In genomic region chr4:28287837-28288236, GRCh38 we compare ENCODE assay signal across 12 cellular contexts.
DNase-seq lines count a peak whose midpoint lies in the region; ATAC-seq, FAIRE-seq and TF ChIP-seq lines count a peak whose summit lies in the region.
"Had no signal": no experiment of that assay in that cellular context is flagged by ENCODE, and none has a peak within 500 bp of the region (broad histone marks: within the 10 kb centered on the region; RNA-seq: fewer than 3 reads in every experiment).

No MANE protein-coding gene starts in this region.

- no peak overlapping the region for H4K5ac ChIP-seq in H1 (ENCODE audit: insufficient read length, low read depth, low read length)

- H2BK120ac ChIP-seq in H1 (replicated peaks; ENCODE audit: low read depth, low read length) = no peak overlapping the region

- FAIRE-seq in H1 (lab: Jason Lieb, UNC) = no peak

- POLR2A ChIA-PET in H1 (lab: Charles Lee; ENCODE audit: partially characterized antibody) = no interaction called here

- TF ChIP-seq POLR2A in H1 (IDR thresholded peaks at IDR 0.05; ENCODE audit: control extremely low read depth in 1 of 2, low read depth in 2 of 2, low read length in 2 of 2) = no peak

- intact Hi-C loops in head of caudate nucleus (cut with DNase I) = no loop called here

- TF ChIP-seq CTCF in AG10803 (conservative IDR thresholded peaks at IDR 0.05; ENCODE audit: low read length) (no peak), H1 (IDR thresholded peaks at IDR 0.05; ENCODE audit: control extremely low read depth in 1 of 3, insufficient read depth in 1 of 3, low read depth in 1 of 3, low read length in 3 of 3) (no peak)

- no peaks in the 10 kb centered on the region for H3K9me3 ChIP-seq in H1 (ENCODE audit: insufficient read depth in 2 of 2, low read depth in 1 of 2, low read length in 1 of 2)
- H3K9me3 ChIP-seq in mesodermal cell (ENCODE audit: control insufficient read depth, low read length) = peaks cover 7% of the 10 kb centered on the region

- H3K4ac ChIP-seq in H1 (replicated peaks; ENCODE audit: insufficient read length, low read depth, low read length) = no peak overlapping the region

- no peak overlapping the region for H3K18ac ChIP-seq in H1 (ENCODE audit: extremely low read depth, low read length)

- no peaks in the 10 kb centered on the region for H3K23me2 ChIP-seq in H1 (ENCODE audit: low read depth, low read length)

- H3K36me3 ChIP-seq in H1 (ENCODE audit: control insufficient read depth in 2 of 4, insufficient read depth in 4 of 4, low read length in 3 of 4) (no peaks in the 10 kb centered on the region), mesodermal cell (ENCODE audit: control insufficient read depth, insufficient read depth, low read length) (no peaks in the 10 kb centered on the region)
- H3K36me3 ChIP-seq: cardiac muscle cell had no signal

- no peak overlapping the region for H2BK12ac ChIP-seq in H1 (ENCODE audit: low read depth, low read length)

- H2BK20ac ChIP-seq in H1 (ENCODE audit: low read length) = no peak overlapping the region

- no peak overlapping the region for H3K27ac ChIP-seq in H1 (ENCODE audit: low read depth, low read length)
- peak overlapping the region; percentile 65 for H3K27ac ChIP-seq in mesodermal cell (ENCODE audit: low read depth, low read length, severe bottlenecking)
- H3K27ac ChIP-seq: cardiac muscle cell, HL-60 had no signal

- H2AK5ac ChIP-seq in H1 (ENCODE audit: low read depth, low read length) = no peak overlapping the region

- DNase-seq in AG10803 (ENCODE audit: low read depth) (peak; percentile 99), NCI-H460 (ENCODE audit: extremely low read depth, low read depth) (peak; percentile 20), H1 (ENCODE audit: low read depth in 1 of 2, low spot score in 2 of 2) (no peak), head of caudate nucleus (no peak), T-helper 1 cell (no peak), NOMO-1 treated with DMSO at 0.1 percent for 48 hours (lab: John Stamatoyannopoulos, UW; ENCODE audit: unreplicated experiment) (no peak)
- DNase-seq: NCI-H1930, posterior cingulate gyrus had no signal

- no peaks in the 10 kb centered on the region for H3K27me3 ChIP-seq in H1 (replicated peaks in 1 of 4; ENCODE audit: control insufficient read depth in 3 of 4, extremely low read depth in 1 of 4, insufficient read depth in 3 of 4, low read length in 3 of 4)
- H3K27me3 ChIP-seq: cardiac muscle cell had no signal

- no peak overlapping the region for H2BK15ac ChIP-seq in H1 (ENCODE audit: low read length)

- no peak overlapping the region for H4K91ac ChIP-seq in H1 (replicated peaks; ENCODE audit: insufficient read length, low read length)

- H3K56ac ChIP-seq in H1 (replicated peaks; ENCODE audit: insufficient read length, low read depth, low read length) = no peak overlapping the region

- H4K20me1 ChIP-seq in H1 (replicated peaks in 1 of 2; ENCODE audit: control insufficient read depth in 1 of 2, insufficient read depth in 2 of 2, low read length in 2 of 2) = no peaks in the 10 kb centered on the region

- no peak for ATAC-seq in HG02885 (IDR thresholded peaks at IDR 0.05; ENCODE audit: poor library complexity, unreplicated experiment)

- H3K23ac ChIP-seq in H1 (ENCODE audit: insufficient read length) = no peak overlapping the region

- TF ChIP-seq EP300 in H1 (IDR thresholded peaks at IDR 0.05; ENCODE audit: borderline replicate concordance in 1 of 2, low read depth in 2 of 2, low read length in 2 of 2) = no peak

- CTCF ChIA-PET in H1 (lab: Charles Lee; ENCODE audit: partially characterized antibody) = no interaction called here

- H3K4me3 ChIP-seq in AG10803 (ENCODE audit: low read length) (no peak overlapping the region), H1 (ENCODE audit: extremely low read depth in 1 of 4, insufficient read depth in 2 of 4, low read depth in 3 of 4, low read length in 4 of 4) (no peak overlapping the region), mesodermal cell (ENCODE audit: extremely low read depth, insufficient read depth, low read length, poor library complexity, severe bottlenecking) (no peak overlapping the region)
- H3K4me3 ChIP-seq: cardiac muscle cell had no signal

- no peak overlapping the region for H3K14ac ChIP-seq in H1 (ENCODE audit: insufficient read length)

- H3K79me2 ChIP-seq in H1 (ENCODE audit: control insufficient read depth in 1 of 2, insufficient read depth in 2 of 2, low read length in 2 of 2) = no peaks in the 10 kb centered on the region

- no peaks in the 10 kb centered on the region for H3K79me1 ChIP-seq in H1 (ENCODE audit: low read depth, low read length)

- no peak overlapping the region for H2AFZ ChIP-seq in H1 (ENCODE audit: low read length)

- TF ChIP-seq RAD21 in H1 (IDR thresholded peaks at IDR 0.05 in 1 of 2, conservative IDR thresholded peaks at IDR 0.05 in 1 of 2; ENCODE audit: low read depth in 2 of 2, low read length in 2 of 2) = no peak

- H2BK5ac ChIP-seq in H1 (ENCODE audit: low read depth, low read length) = no peak overlapping the region

- H3K4me1 ChIP-seq in H1 (replicated peaks in 1 of 4; ENCODE audit: control insufficient read depth in 3 of 4, insufficient read depth in 4 of 4, low read length in 3 of 4) = peaks cover 0 to 4% (median 1%) of the 10 kb centered on the region in 4 experiments; a peak in 2 of 7 replicates
- H3K4me1 ChIP-seq in mesodermal cell (ENCODE audit: control insufficient read depth, insufficient read depth, low read length, poor library complexity, severe bottlenecking) = no peaks in the 10 kb centered on the region

- WGBS in H1 (ENCODE audit: extremely low coverage in 1 of 2, insufficient coverage in 1 of 2, insufficient read length in 1 of 2, insufficient replicate concordance in 2 of 2, low coverage in 1 of 2, low lambda C conversion rate in 2 of 2, missing lambda C conversion rate in 1 of 2), 2 experiments = 100% methylated on average over 2 of the region's 2 CpGs; no CpG with 5 or more reads in 1 of the 2 experiments
- WGBS in mesodermal cell (ENCODE audit: insufficient coverage in 2 of 2), 2 experiments = 60% methylated on average over 1 of the region's 2 CpGs; no CpG with 5 or more reads in 1 of the 2 experiments

- no peak overlapping the region for H3K4me2 ChIP-seq in H1 (ENCODE audit: insufficient read depth in 1 of 2, low read depth in 2 of 2, low read length in 2 of 2)

- no peak overlapping the region for H4K8ac ChIP-seq in H1 (ENCODE audit: extremely low read depth, insufficient read depth, low read length)

- H3K9ac ChIP-seq in H1 (replicated peaks in 1 of 4; ENCODE audit: extremely low read depth in 1 of 4, low read depth in 3 of 4, low read length in 3 of 4) = no peak overlapping the region

TF ChIP-seq in H1, 55 proteins besides CTCF, POLR2A, EP300 and RAD21:
- TF ChIP-seq KDM1A (IDR thresholded peaks at IDR 0.05; ENCODE audit: borderline replicate concordance, low read length) = no peak
- peak; percentile 40; the same call in 1 of the 2 replicates for TF ChIP-seq TEAD4 (IDR thresholded peaks at IDR 0.05; ENCODE audit: low read depth, low read length)
TF ChIP-seq in H1: peak in this region for 1.

Comparison
In these comparisons a context has a peak if more than half of its experiments do, and no peak if none do; other contexts are left out.
1. DNase-seq: peak in AG10803 (single experiment) and NCI-H460 (single experiment); none in H1 (0 of 2), head of caudate nucleus (0 of 42), T-helper 1 cell (0 of 5) and NOMO-1 treated with DMSO at 0.1 percent for 48 hours (single experiment).